ENCODE assay signal across 1 cellular context in the genomic region with DNA sequence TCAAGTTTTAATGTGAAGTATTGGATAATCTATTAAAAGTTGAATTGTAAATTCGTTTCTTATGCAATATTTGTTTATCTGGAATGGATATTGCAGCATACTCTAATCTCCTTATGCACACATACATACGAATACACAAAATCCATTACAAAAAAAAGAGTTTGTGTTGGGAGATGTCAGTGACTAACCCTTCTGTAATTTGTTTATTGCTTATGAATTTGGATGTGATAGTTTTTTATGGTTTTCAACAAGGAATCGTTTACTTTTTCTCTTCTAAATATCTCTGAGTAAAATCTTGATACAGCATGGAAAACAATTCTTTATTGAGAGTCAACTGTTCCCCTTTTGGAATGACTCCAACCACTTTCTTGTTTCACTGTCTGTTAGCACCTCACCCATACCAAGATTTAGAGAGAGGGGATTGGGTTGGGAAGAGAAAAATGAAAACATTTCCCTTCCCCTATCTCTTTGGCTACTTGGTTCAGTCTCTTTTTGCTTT.
TF ChIP-seq lines count a peak whose summit lies in the region.

No MANE protein-coding gene starts in this region.

TF ChIP-seq in K562, 482 proteins besides CTCF, POLR2A, EP300 and RAD21 (continued from another document):
- TF ChIP-seq, protein P1, sequence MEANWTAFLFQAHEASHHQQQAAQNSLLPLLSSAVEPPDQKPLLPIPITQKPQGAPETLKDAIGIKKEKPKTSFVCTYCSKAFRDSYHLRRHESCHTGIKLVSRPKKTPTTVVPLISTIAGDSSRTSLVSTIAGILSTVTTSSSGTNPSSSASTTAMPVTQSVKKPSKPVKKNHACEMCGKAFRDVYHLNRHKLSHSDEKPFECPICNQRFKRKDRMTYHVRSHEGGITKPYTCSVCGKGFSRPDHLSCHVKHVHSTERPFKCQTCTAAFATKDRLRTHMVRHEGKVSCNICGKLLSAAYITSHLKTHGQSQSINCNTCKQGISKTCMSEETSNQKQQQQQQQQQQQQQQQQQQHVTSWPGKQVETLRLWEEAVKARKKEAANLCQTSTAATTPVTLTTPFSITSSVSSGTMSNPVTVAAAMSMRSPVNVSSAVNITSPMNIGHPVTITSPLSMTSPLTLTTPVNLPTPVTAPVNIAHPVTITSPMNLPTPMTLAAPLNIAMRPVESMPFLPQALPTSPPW (CRISPR knock-in tag; IDR thresholded peaks at IDR 0.05) = no peak
- TF ChIP-seq ZBTB8A (IDR thresholded peaks at IDR 0.05; ENCODE audit: partially characterized antibody) = no peak
- no peak for TF ChIP-seq FIP1L1 (IDR thresholded peaks at IDR 0.05; ENCODE audit: low read depth, low read length, poor library complexity, severe bottlenecking)
- TF ChIP-seq NONO (IDR thresholded peaks at IDR 0.05; ENCODE audit: low read depth in 2 of 2, low read length in 1 of 2) = no peak
- TF ChIP-seq, protein P2, sequence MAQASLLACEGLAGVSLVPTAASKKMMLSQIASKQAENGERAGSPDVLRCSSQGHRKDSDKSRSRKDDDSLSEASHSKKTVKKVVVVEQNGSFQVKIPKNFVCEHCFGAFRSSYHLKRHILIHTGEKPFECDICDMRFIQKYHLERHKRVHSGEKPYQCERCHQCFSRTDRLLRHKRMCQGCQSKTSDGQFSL (CRISPR knock-in tag; IDR thresholded peaks at IDR 0.05) = no peak
- TF ChIP-seq, protein P2 (tag; IDR thresholded peaks at IDR 0.05) = no peak
- no peak for TF ChIP-seq BCOR (IDR thresholded peaks at IDR 0.05)
- TF ChIP-seq, protein P3, sequence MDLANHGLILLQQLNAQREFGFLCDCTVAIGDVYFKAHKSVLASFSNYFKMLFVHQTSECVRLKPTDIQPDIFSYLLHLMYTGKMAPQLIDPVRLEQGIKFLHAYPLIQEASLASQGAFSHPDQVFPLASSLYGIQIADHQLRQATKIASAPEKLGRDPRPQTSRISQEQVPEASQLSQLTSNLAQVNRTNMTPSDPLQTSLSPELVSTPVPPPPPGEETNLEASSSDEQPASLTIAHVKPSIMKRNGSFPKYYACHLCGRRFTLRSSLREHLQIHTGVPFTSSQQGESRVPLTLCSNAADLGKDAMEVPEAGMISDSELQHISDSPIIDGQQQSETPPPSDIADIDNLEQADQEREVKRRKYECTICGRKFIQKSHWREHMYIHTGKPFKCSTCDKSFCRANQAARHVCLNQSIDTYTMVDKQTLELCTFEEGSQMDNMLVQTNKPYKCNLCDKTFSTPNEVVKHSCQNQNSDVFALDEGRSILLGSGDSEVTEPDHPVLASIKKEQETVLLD (IDR thresholded peaks at IDR 0.05) = no peak
- TF ChIP-seq, protein P4, sequence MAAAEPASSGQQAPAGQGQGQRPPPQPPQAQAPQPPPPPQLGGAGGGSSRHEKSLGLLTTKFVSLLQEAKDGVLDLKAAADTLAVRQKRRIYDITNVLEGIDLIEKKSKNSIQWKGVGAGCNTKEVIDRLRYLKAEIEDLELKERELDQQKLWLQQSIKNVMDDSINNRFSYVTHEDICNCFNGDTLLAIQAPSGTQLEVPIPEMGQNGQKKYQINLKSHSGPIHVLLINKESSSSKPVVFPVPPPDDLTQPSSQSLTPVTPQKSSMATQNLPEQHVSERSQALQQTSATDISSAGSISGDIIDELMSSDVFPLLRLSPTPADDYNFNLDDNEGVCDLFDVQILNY (CRISPR knock-in tag; IDR thresholded peaks at IDR 0.05) = no peak
- no peak for TF ChIP-seq ZEB2 (IDR thresholded peaks at IDR 0.05)
- TF ChIP-seq TAF7 (tag; IDR thresholded peaks at IDR 0.05) = no peak
- TF ChIP-seq SMAD3 (CRISPR knock-in tag; conservative IDR thresholded peaks at IDR 0.05) = no peak
- no peak for TF ChIP-seq GTF2F1 (IDR thresholded peaks at IDR 0.05; ENCODE audit: low read depth, low read length)
- no peak for TF ChIP-seq HNRNPH1 (optimal IDR thresholded peaks at IDR 0.05; ENCODE audit: low read depth, low read length)
- TF ChIP-seq SMARCE1 (IDR thresholded peaks at IDR 0.05) = 0 out of 2 replicates have a peak, but pooled peaks have one; percentile 30
- TF ChIP-seq DIDO1 (tag; IDR thresholded peaks at IDR 0.05; ENCODE audit: low read depth) = no peak
- TF ChIP-seq ZC3H8 (IDR thresholded peaks at IDR 0.05) = no peak
- TF ChIP-seq, protein P5, sequence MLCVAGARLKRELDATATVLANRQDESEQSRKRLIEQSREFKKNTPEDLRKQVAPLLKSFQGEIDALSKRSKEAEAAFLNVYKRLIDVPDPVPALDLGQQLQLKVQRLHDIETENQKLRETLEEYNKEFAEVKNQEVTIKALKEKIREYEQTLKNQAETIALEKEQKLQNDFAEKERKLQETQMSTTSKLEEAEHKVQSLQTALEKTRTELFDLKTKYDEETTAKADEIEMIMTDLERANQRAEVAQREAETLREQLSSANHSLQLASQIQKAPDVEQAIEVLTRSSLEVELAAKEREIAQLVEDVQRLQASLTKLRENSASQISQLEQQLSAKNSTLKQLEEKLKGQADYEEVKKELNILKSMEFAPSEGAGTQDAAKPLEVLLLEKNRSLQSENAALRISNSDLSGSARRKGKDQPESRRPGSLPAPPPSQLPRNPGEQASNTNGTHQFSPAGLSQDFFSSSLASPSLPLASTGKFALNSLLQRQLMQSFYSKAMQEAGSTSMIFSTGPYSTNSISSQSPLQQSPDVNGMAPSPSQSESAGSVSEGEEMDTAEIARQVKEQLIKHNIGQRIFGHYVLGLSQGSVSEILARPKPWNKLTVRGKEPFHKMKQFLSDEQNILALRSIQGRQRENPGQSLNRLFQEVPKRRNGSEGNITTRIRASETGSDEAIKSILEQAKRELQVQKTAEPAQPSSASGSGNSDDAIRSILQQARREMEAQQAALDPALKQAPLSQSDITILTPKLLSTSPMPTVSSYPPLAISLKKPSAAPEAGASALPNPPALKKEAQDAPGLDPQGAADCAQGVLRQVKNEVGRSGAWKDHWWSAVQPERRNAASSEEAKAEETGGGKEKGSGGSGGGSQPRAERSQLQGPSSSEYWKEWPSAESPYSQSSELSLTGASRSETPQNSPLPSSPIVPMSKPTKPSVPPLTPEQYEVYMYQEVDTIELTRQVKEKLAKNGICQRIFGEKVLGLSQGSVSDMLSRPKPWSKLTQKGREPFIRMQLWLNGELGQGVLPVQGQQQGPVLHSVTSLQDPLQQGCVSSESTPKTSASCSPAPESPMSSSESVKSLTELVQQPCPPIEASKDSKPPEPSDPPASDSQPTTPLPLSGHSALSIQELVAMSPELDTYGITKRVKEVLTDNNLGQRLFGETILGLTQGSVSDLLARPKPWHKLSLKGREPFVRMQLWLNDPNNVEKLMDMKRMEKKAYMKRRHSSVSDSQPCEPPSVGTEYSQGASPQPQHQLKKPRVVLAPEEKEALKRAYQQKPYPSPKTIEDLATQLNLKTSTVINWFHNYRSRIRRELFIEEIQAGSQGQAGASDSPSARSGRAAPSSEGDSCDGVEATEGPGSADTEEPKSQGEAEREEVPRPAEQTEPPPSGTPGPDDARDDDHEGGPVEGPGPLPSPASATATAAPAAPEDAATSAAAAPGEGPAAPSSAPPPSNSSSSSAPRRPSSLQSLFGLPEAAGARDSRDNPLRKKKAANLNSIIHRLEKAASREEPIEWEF (CRISPR knock-in tag; IDR thresholded peaks at IDR 0.05) = no peak
- no peak for TF ChIP-seq HDAC2 (IDR thresholded peaks at IDR 0.05)
- TF ChIP-seq, protein P6, sequence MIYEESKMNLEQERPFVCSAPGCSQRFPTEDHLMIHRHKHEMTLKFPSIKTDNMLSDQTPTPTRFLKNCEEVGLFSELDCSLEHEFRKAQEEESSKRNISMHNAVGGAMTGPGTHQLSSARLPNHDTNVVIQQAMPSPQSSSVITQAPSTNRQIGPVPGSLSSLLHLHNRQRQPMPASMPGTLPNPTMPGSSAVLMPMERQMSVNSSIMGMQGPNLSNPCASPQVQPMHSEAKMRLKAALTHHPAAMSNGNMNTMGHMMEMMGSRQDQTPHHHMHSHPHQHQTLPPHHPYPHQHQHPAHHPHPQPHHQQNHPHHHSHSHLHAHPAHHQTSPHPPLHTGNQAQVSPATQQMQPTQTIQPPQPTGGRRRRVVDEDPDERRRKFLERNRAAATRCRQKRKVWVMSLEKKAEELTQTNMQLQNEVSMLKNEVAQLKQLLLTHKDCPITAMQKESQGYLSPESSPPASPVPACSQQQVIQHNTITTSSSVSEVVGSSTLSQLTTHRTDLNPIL (CRISPR knock-in tag; IDR thresholded peaks at IDR 0.05) = no peak
- TF ChIP-seq, protein P7, sequence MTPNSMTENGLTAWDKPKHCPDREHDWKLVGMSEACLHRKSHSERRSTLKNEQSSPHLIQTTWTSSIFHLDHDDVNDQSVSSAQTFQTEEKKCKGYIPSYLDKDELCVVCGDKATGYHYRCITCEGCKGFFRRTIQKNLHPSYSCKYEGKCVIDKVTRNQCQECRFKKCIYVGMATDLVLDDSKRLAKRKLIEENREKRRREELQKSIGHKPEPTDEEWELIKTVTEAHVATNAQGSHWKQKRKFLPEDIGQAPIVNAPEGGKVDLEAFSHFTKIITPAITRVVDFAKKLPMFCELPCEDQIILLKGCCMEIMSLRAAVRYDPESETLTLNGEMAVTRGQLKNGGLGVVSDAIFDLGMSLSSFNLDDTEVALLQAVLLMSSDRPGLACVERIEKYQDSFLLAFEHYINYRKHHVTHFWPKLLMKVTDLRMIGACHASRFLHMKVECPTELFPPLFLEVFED (CRISPR knock-in tag; conservative IDR thresholded peaks at IDR 0.05) = no peak
- TF ChIP-seq TARDBP (IDR thresholded peaks at IDR 0.05) = no peak
- TF ChIP-seq C11orf30 (IDR thresholded peaks at IDR 0.05; ENCODE audit: low read depth) = no peak
- no peak for TF ChIP-seq ARID2 (IDR thresholded peaks at IDR 0.05)
- no peak; the same call in 1 of the 2 replicates for TF ChIP-seq EP400 (IDR thresholded peaks at IDR 0.05)
- TF ChIP-seq, protein P8, sequence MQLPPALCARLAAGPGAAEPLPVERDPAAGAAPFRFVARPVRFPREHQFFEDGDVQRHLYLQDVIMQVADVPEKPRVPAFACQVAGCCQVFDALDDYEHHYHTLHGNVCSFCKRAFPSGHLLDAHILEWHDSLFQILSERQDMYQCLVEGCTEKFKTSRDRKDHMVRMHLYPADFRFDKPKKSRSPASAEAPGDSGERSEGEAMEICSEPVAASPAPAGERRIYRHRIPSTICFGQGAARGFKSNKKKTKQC (CRISPR knock-in tag; IDR thresholded peaks at IDR 0.05) = no peak
- TF ChIP-seq ZFP1 (CRISPR knock-in tag; IDR thresholded peaks at IDR 0.05) = no peak
- TF ChIP-seq ZNF445 (CRISPR knock-in tag; IDR thresholded peaks at IDR 0.05; ENCODE audit: low read depth) = no peak
- TF ChIP-seq, protein P9, sequence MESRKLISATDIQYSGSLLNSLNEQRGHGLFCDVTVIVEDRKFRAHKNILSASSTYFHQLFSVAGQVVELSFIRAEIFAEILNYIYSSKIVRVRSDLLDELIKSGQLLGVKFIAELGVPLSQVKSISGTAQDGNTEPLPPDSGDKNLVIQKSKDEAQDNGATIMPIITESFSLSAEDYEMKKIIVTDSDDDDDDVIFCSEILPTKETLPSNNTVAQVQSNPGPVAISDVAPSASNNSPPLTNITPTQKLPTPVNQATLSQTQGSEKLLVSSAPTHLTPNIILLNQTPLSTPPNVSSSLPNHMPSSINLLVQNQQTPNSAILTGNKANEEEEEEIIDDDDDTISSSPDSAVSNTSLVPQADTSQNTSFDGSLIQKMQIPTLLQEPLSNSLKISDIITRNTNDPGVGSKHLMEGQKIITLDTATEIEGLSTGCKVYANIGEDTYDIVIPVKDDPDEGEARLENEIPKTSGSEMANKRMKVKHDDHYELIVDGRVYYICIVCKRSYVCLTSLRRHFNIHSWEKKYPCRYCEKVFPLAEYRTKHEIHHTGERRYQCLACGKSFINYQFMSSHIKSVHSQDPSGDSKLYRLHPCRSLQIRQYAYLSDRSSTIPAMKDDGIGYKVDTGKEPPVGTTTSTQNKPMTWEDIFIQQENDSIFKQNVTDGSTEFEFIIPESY (CRISPR knock-in tag; IDR thresholded peaks at IDR 0.05) = no peak
- 0 out of 2 replicates have a peak, but pooled peaks have one; percentile 3 for TF ChIP-seq RFX1 (IDR thresholded peaks at IDR 0.05)
- no peak for TF ChIP-seq FUS (optimal IDR thresholded peaks at IDR 0.05; ENCODE audit: low read depth, low read length)
- TF ChIP-seq ZNF431 (CRISPR knock-in tag; IDR thresholded peaks at IDR 0.05) = no peak
- no peak for TF ChIP-seq RBM14 (IDR thresholded peaks at IDR 0.05; ENCODE audit: borderline replicate concordance, insufficient read depth, low read depth, low read length)
- TF ChIP-seq, protein P10, sequence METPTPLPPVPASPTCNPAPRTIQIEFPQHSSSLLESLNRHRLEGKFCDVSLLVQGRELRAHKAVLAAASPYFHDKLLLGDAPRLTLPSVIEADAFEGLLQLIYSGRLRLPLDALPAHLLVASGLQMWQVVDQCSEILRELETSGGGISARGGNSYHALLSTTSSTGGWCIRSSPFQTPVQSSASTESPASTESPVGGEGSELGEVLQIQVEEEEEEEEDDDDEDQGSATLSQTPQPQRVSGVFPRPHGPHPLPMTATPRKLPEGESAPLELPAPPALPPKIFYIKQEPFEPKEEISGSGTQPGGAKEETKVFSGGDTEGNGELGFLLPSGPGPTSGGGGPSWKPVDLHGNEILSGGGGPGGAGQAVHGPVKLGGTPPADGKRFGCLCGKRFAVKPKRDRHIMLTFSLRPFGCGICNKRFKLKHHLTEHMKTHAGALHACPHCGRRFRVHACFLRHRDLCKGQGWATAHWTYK (CRISPR knock-in tag; IDR thresholded peaks at IDR 0.05) = no peak
- no peak for TF ChIP-seq HSF4 (CRISPR knock-in tag; IDR thresholded peaks at IDR 0.05; ENCODE audit: borderline replicate concordance)
- TF ChIP-seq CREB1 (IDR thresholded peaks at IDR 0.05) = no peak
- TF ChIP-seq CREB1 (CRISPR knock-in tag; IDR thresholded peaks at IDR 0.05) = no peak
